ENCODE assay signal across 1 cellular context in the genomic region with DNA sequence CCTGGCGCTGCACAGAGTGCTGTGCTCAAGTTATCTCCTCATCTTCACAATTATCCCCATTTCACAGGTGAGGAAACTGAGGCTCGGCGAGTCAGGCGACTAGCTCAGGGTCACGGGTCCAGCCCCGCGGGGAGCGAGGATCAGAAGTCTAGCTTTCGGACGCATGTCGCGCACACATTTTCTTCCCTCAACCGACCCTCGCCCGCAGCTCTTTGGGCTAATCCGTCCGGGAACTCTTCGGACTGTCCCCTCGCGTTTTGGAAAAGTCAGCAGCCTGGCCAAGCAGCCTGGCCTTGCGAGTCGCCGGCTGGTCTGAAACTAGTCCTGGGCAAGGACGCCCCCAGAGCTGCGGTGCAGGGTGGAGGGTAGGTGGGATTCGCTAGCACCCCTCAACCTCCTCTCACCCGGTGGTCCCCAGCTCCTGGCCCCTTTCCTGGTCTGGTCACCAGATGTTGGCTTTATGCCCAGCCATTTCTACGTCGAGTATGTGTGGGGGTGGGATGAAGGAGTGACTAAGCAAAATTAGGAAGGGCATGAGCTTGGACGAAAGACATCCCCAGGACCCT.
TF ChIP-seq lines count a peak whose summit lies in the region.

No MANE protein-coding gene starts in this region.

TF ChIP-seq in K562, 482 proteins besides CTCF, POLR2A, EP300 and RAD21 (continued from another document):
- TF ChIP-seq, protein P1, sequence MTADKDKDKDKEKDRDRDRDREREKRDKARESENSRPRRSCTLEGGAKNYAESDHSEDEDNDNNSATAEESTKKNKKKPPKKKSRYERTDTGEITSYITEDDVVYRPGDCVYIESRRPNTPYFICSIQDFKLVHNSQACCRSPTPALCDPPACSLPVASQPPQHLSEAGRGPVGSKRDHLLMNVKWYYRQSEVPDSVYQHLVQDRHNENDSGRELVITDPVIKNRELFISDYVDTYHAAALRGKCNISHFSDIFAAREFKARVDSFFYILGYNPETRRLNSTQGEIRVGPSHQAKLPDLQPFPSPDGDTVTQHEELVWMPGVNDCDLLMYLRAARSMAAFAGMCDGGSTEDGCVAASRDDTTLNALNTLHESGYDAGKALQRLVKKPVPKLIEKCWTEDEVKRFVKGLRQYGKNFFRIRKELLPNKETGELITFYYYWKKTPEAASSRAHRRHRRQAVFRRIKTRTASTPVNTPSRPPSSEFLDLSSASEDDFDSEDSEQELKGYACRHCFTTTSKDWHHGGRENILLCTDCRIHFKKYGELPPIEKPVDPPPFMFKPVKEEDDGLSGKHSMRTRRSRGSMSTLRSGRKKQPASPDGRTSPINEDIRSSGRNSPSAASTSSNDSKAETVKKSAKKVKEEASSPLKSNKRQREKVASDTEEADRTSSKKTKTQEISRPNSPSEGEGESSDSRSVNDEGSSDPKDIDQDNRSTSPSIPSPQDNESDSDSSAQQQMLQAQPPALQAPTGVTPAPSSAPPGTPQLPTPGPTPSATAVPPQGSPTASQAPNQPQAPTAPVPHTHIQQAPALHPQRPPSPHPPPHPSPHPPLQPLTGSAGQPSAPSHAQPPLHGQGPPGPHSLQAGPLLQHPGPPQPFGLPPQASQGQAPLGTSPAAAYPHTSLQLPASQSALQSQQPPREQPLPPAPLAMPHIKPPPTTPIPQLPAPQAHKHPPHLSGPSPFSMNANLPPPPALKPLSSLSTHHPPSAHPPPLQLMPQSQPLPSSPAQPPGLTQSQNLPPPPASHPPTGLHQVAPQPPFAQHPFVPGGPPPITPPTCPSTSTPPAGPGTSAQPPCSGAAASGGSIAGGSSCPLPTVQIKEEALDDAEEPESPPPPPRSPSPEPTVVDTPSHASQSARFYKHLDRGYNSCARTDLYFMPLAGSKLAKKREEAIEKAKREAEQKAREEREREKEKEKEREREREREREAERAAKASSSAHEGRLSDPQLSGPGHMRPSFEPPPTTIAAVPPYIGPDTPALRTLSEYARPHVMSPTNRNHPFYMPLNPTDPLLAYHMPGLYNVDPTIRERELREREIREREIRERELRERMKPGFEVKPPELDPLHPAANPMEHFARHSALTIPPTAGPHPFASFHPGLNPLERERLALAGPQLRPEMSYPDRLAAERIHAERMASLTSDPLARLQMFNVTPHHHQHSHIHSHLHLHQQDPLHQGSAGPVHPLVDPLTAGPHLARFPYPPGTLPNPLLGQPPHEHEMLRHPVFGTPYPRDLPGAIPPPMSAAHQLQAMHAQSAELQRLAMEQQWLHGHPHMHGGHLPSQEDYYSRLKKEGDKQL (CRISPR knock-in tag; IDR thresholded peaks at IDR 0.05; ENCODE audit: borderline replicate concordance) = no peak
- TF ChIP-seq ZNF324 (CRISPR knock-in tag; IDR thresholded peaks at IDR 0.05) = no peak
- TF ChIP-seq NR2F6 (CRISPR knock-in tag; IDR thresholded peaks at IDR 0.05) = no peak
- no peak for TF ChIP-seq DIDO1 (tag; IDR thresholded peaks at IDR 0.05; ENCODE audit: low read depth)
- TF ChIP-seq, protein P2, sequence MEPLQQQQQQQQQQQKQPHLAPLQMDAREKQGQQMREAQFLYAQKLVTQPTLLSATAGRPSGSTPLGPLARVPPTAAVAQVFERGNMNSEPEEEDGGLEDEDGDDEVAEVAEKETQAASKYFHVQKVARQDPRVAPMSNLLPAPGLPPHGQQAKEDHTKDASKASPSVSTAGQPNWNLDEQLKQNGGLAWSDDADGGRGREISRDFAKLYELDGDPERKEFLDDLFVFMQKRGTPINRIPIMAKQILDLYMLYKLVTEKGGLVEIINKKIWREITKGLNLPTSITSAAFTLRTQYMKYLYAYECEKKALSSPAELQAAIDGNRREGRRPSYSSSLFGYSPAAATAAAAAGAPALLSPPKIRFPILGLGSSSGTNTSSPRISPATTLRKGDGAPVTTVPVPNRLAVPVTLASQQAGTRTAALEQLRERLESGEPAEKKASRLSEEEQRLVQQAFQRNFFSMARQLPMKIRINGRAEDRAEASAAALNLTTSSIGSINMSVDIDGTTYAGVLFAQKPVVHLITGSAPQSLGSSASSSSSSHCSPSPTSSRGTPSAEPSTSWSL (CRISPR knock-in tag; IDR thresholded peaks at IDR 0.05; ENCODE audit: borderline replicate concordance) = no peak
